1 cellular context compared by ENCODE assay signal in the genomic region with DNA sequence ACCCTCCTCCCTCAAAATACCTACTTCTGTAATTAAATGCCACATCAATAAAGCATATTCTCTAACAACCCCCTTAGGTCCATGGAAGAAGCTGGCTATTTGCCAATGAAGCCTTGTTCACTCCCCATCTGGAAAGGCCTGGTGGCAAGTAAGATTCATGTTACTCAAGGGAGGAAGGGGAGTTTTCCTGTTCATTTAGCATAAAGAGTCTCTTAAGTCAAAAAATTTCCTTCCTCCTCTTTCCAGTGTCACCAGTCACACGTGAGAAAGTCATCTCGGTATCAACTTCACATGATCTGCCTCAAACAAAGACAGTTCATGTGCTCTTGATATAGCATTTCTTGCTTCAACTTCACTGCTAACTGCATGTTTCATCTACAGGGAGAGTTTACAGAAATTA.
TF ChIP-seq lines count a peak whose summit lies in the region.

No MANE protein-coding gene starts in this region.

TF ChIP-seq in endothelial cell of umbilical vein, 7 proteins besides CTCF, POLR2A, EP300 and RAD21:
- TF ChIP-seq EZH2 (IDR thresholded peaks at IDR 0.05; ENCODE audit: borderline replicate concordance, low read depth, low read length, severe bottlenecking) (no peak), POLR2AphosphoS5 (IDR thresholded peaks at IDR 0.05; ENCODE audit: insufficient read depth, low read depth, low read length) (no peak), MYC (IDR thresholded peaks at IDR 0.05; ENCODE audit: low read depth, low read length) (no peak), JUN (IDR thresholded peaks at IDR 0.05; ENCODE audit: borderline replicate concordance, insufficient read depth, insufficient read length, low read depth) (no peak), FOS (IDR thresholded peaks at IDR 0.05; ENCODE audit: borderline replicate concordance, insufficient read depth, low read length) (no peak), GATA2 (IDR thresholded peaks at IDR 0.05; ENCODE audit: insufficient read depth, insufficient read length, low read depth, low read length) (no peak)
- TF ChIP-seq, protein P1, sequence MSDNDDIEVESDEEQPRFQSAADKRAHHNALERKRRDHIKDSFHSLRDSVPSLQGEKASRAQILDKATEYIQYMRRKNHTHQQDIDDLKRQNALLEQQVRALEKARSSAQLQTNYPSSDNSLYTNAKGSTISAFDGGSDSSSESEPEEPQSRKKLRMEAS (IDR thresholded peaks at IDR 0.05; ENCODE audit: insufficient read depth, insufficient read length): no peak
TF ChIP-seq in endothelial cell of umbilical vein: peak in this region for 0.
